In genomic region chr4:98343640-98344039, GRCh38 we compare ENCODE assay signal across 1 cellular context.
TF ChIP-seq lines count a peak whose summit lies in the region.

No MANE protein-coding gene starts in this region.

TF ChIP-seq in IMR-90, 13 proteins besides CTCF, POLR2A, EP300 and RAD21:
- no peak for TF ChIP-seq MAZ (IDR thresholded peaks at IDR 0.05; ENCODE audit: borderline replicate concordance, low read depth, low read length)
- TF ChIP-seq, protein P1, sequence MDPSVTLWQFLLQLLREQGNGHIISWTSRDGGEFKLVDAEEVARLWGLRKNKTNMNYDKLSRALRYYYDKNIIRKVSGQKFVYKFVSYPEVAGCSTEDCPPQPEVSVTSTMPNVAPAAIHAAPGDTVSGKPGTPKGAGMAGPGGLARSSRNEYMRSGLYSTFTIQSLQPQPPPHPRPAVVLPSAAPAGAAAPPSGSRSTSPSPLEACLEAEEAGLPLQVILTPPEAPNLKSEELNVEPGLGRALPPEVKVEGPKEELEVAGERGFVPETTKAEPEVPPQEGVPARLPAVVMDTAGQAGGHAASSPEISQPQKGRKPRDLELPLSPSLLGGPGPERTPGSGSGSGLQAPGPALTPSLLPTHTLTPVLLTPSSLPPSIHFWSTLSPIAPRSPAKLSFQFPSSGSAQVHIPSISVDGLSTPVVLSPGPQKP (IDR thresholded peaks at IDR 0.05; ENCODE audit: borderline replicate concordance, low read depth, low read length), result no peak
- TF ChIP-seq MAFK (IDR thresholded peaks at IDR 0.05; ENCODE audit: low read depth, low read length), result no peak
- TF ChIP-seq BHLHE40 (IDR thresholded peaks at IDR 0.05; ENCODE audit: low read depth, low read length), result no peak
- no peak for TF ChIP-seq SMC3 (IDR thresholded peaks at IDR 0.05; ENCODE audit: low read depth, low read length)
- no peak for TF ChIP-seq FOS (IDR thresholded peaks at IDR 0.05; ENCODE audit: low read depth, low read length)
- TF ChIP-seq RCOR1 (IDR thresholded peaks at IDR 0.05; ENCODE audit: insufficient replicate concordance, low read length), result no peak
- TF ChIP-seq CHD1 (IDR thresholded peaks at IDR 0.05; ENCODE audit: low read depth, low read length), result no peak
- TF ChIP-seq MXI1 (IDR thresholded peaks at IDR 0.05; ENCODE audit: borderline replicate concordance, low read depth, low read length), result no peak
- no peak for TF ChIP-seq CEBPB (IDR thresholded peaks at IDR 0.05; ENCODE audit: low read depth, low read length)
- no peak for TF ChIP-seq RFX5 (IDR thresholded peaks at IDR 0.05; ENCODE audit: low read depth, low read length)
- TF ChIP-seq, protein P2, sequence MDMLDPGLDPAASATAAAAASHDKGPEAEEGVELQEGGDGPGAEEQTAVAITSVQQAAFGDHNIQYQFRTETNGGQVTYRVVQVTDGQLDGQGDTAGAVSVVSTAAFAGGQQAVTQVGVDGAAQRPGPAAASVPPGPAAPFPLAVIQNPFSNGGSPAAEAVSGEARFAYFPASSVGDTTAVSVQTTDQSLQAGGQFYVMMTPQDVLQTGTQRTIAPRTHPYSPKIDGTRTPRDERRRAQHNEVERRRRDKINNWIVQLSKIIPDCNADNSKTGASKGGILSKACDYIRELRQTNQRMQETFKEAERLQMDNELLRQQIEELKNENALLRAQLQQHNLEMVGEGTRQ (IDR thresholded peaks at IDR 0.05; ENCODE audit: low read depth, low read length), result no peak
- no peak for TF ChIP-seq NFE2L2 (IDR thresholded peaks at IDR 0.05; ENCODE audit: low read depth, low read length)
